Comparison of ENCODE assay signal across 8 cellular contexts in genomic region chr19:38952395-38953165, GRCh38. TPM values are rescaled to one million over a fixed set of nuclear protein-coding genes. Genes with fewer than 3 reads are reported as not detected.
A peak's percentile ranks its signal among the peaks of the same experiment; 100 is the strongest.
DNase-seq lines count a peak whose midpoint lies in the region; ATAC-seq and TF ChIP-seq lines count a peak whose summit lies in the region.

No MANE protein-coding gene starts in this region.

- no peaks in the 10 kb centered on the region for H3K36me3 Mint-ChIP-seq in activated CD4-positive, alpha-beta memory T cell treated with anti-CD3 and anti-CD28 coated beads, Interleukin-2, amount 10 ng/mL, durations not matched to agents 7 days and 5 days (ENCODE audit: low read depth)

- CTCF ChIA-PET in activated CD4-positive, alpha-beta memory T cell treated with anti-CD3 and anti-CD28 coated beads, Interleukin-2, amount 10 ng/mL, durations not matched to agents 7 days and 5 days (lab: Charles Lee): interaction anchor here (0.9 to 1.8 kb wide), 4 partner anchors 9 to 550 kb away, joined by 3 to 11 read pairs (median 9); partner anchors contain the start of genes FAM98C, MRPS12 and SARS2

- peaks cover 15% of the 10 kb centered on the region for H3K4me1 Mint-ChIP-seq in activated CD4-positive, alpha-beta memory T cell treated with anti-CD3 and anti-CD28 coated beads, Interleukin-2, amount 10 ng/mL, durations not matched to agents 7 days and 5 days

- no peak overlapping the region for H3K27ac Mint-ChIP-seq in activated CD4-positive, alpha-beta memory T cell treated with anti-CD3 and anti-CD28 coated beads, Interleukin-2, amount 10 ng/mL, durations not matched to agents 7 days and 5 days

- peaks cover 27% of the 10 kb centered on the region for H3K27me3 Mint-ChIP-seq in activated CD4-positive, alpha-beta memory T cell treated with anti-CD3 and anti-CD28 coated beads, Interleukin-2, amount 10 ng/mL, durations not matched to agents 7 days and 5 days

- no peaks in the 10 kb centered on the region for H3K9me3 Mint-ChIP-seq in activated CD4-positive, alpha-beta memory T cell treated with anti-CD3 and anti-CD28 coated beads, Interleukin-2, amount 10 ng/mL, durations not matched to agents 7 days and 5 days

- POLR2A ChIA-PET in activated CD4-positive, alpha-beta memory T cell treated with anti-CD3 and anti-CD28 coated beads, Interleukin-2, amount 10 ng/mL, durations not matched to agents 7 days and 5 days (lab: Charles Lee): interaction anchor here (0.8 to 1.0 kb wide), 2 partner anchors 12 to 179 kb away, joined by 3 read pairs; no protein-coding TSS in a partner anchor

- no peak overlapping the region for H3K4me3 Mint-ChIP-seq in activated CD4-positive, alpha-beta memory T cell treated with anti-CD3 and anti-CD28 coated beads, Interleukin-2, amount 10 ng/mL, durations not matched to agents 7 days and 5 days

- DNase-seq in ELR (ENCODE audit: low read depth) (peak; percentile 29), NCI-H2029 (lab: John Stamatoyannopoulos, UW) (peak; percentile 40), medulla oblongata (ENCODE audit: extremely low spot score) (peak; percentile 71), activated T-cell treated with anti-CD3 and anti-CD28 coated beads for 4 hours (no peak), globus pallidus (ENCODE audit: low spot score) (no peak)
- DNase-seq in activated CD4-positive, alpha-beta memory T cell treated with anti-CD3 and anti-CD28 coated beads, Interleukin-2, amount 10 ng/mL, durations not matched to agents 7 days and 5 days: peak; percentile 52

- peak; percentile 80 for TF ChIP-seq CTCF in 22Rv1 (IDR thresholded peaks at IDR 0.05)

- H3K27ac ChIP-seq in 22Rv1: peak overlapping the region; percentile 52

- ATAC-seq in HG03025 (IDR thresholded peaks at IDR 0.05; ENCODE audit: low FRiP score, unreplicated experiment): no peak

RNA-seq across cellular contexts. Expression of gene MRPS12, which starts 21.8 kb away (rescaled TPM):
- total RNA-seq in activated CD4-positive, alpha-beta memory T cell treated with anti-CD3 and anti-CD28 coated beads, Interleukin-2, amount 10 ng/mL, durations not matched to agents 7 days and 5 days: 10 to 100 TPM; 44.6 to 48.5 TPM

RNA-seq across cellular contexts. Expression of gene SARS2, which starts 22.0 kb away (rescaled TPM):
- total RNA-seq in activated CD4-positive, alpha-beta memory T cell treated with anti-CD3 and anti-CD28 coated beads, Interleukin-2, amount 10 ng/mL, durations not matched to agents 7 days and 5 days: 10 to 100 TPM; 28.4 to 32.7 TPM

RNA-seq across cellular contexts. Expression of gene FBXO17, which starts 23.0 kb away (rescaled TPM):
- under 1 TPM in 1 of 2 experiments, not detected in 1; 0.20 TPM for total RNA-seq in activated CD4-positive, alpha-beta memory T cell treated with anti-CD3 and anti-CD28 coated beads, Interleukin-2, amount 10 ng/mL, durations not matched to agents 7 days and 5 days

RNA-seq across cellular contexts. Expression of gene CCER2, which starts 40.6 kb away (rescaled TPM):
- under 1 TPM; 0.80 to 0.83 TPM for total RNA-seq in activated CD4-positive, alpha-beta memory T cell treated with anti-CD3 and anti-CD28 coated beads, Interleukin-2, amount 10 ng/mL, durations not matched to agents 7 days and 5 days

RNA-seq across cellular contexts. Expression of gene NFKBIB, which starts 52.8 kb away (rescaled TPM):
- 10 to 100 TPM; 40.2 to 40.8 TPM for total RNA-seq in activated CD4-positive, alpha-beta memory T cell treated with anti-CD3 and anti-CD28 coated beads, Interleukin-2, amount 10 ng/mL, durations not matched to agents 7 days and 5 days

Comparison
In these comparisons a context has a peak if more than half of its experiments do, and no peak if none do; other contexts are left out.
1. DNase-seq: peak in ELR (single experiment), NCI-H2029 (single experiment), activated CD4-positive, alpha-beta memory T cell treated with anti-CD3 and anti-CD28 coated beads, Interleukin-2, amount 10 ng/mL, durations not matched to agents 7 days and 5 days (single experiment) and medulla oblongata (single experiment); none in activated T-cell treated with anti-CD3 and anti-CD28 coated beads for 4 hours (single experiment) and globus pallidus (single experiment).